10 cellular contexts compared by ENCODE assay signal in the genomic region with DNA sequence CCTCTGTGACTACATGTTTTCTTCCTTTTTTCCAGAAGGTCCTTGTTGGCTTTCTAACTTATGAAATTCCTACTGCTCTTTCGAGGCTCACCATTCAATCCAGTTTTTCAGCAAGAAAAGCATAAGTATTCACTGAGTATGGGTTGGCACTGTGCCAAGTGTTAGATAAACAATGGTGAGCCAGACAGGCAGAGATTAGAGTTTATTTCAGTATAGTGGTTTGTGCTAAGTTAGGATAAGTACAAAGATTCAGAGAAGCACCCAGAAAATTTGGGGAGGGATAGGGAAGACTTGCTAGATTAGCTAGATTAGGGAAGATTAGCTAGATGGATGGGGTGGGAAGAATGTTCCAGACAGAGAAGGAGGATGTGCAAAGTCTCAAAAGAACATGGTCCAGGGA.
A peak's percentile ranks its signal among the peaks of the same experiment; 100 is the strongest.
DNase-seq lines count a peak whose midpoint lies in the region; ATAC-seq and TF ChIP-seq lines count a peak whose summit lies in the region.
"Had no signal": no experiment of that assay in that cellular context is flagged by ENCODE, and none has a peak within 500 bp of the region (broad histone marks: within the 10 kb centered on the region; RNA-seq: fewer than 3 reads in every experiment).

No MANE protein-coding gene starts in this region.

- H3F3A ChIP-seq in smooth muscle cell (ENCODE audit: low read depth): peaks cover 10% of the 10 kb centered on the region

- no peak for ATAC-seq in left colon
- ATAC-seq: sciatic nerve had no signal

- TF ChIP-seq CTCF in smooth muscle cell (IDR thresholded peaks at IDR 0.05; ENCODE audit: borderline replicate concordance, insufficient read depth, poor library complexity, severe bottlenecking): no peak

- no peaks in the 10 kb centered on the region for H4K20me1 ChIP-seq in smooth muscle cell (ENCODE audit: low read depth)

- no peak for TF ChIP-seq POLR2A in erythroblast (IDR thresholded peaks at IDR 0.05; ENCODE audit: low read length)

- intact Hi-C loops in left colon (cut with DNase I, micrococcal nuclease): no loop called here

- H3K4me1 ChIP-seq in SJCRH30 (peaks cover 6% of the 10 kb centered on the region), smooth muscle cell (ENCODE audit: low read depth) (peaks cover 13% of the 10 kb centered on the region)

- H3K27ac ChIP-seq in SJCRH30 (no peak overlapping the region), smooth muscle cell (ENCODE audit: low read depth) (no peak overlapping the region)

- DNase-seq in NCI-H510A treated with DMSO at 0.1 percent for 48 hours (lab: John Stamatoyannopoulos, UW) (peak; percentile 11), NCI-H510A (lab: John Stamatoyannopoulos, UW) (no peak), SJCRH30 (peak; percentile 22 to 62), erythroblast (lab: John Stamatoyannopoulos, UW) (peak; percentile 33 to 55), smooth muscle cell (lab: John Stamatoyannopoulos, UW; ENCODE audit: unreplicated experiment) (no peak), left colon (no peak), retina (no peak)
- DNase-seq in stimulated activated naive CD4-positive, alpha-beta T cell (lab: John Stamatoyannopoulos, UW): no peak
- DNase-seq: NCI-H187 had no signal

- H2AFZ ChIP-seq in smooth muscle cell (ENCODE audit: low read depth): no peak overlapping the region

- 21% methylated on average over 1 of the region's 1 CpG for WGBS in smooth muscle cell (ENCODE audit: low lambda C conversion rate)

- H3K4me3 ChIP-seq in SJCRH30 (no peak overlapping the region), smooth muscle cell (no peak overlapping the region)

- H3K9ac ChIP-seq in smooth muscle cell (ENCODE audit: low read depth): no peak overlapping the region

- H3K36me3 ChIP-seq in SJCRH30 (peaks cover 29% of the 10 kb centered on the region), smooth muscle cell (ENCODE audit: low read depth) (no peaks in the 10 kb centered on the region)

- H3K79me2 ChIP-seq in smooth muscle cell (ENCODE audit: low read depth): no peaks in the 10 kb centered on the region

- H3K27me3 ChIP-seq in SJCRH30: no peaks in the 10 kb centered on the region
- no peaks in the 10 kb centered on the region for H3K27me3 ChIP-seq in smooth muscle cell (ENCODE audit: low read depth)

- no peaks in the 10 kb centered on the region; the same call in 1 of the 2 replicates for H3K9me3 ChIP-seq in SJCRH30 (replicated peaks)
- H3K9me3 ChIP-seq in smooth muscle cell (replicated peaks; ENCODE audit: low read depth): no peaks in the 10 kb centered on the region

- H3K4me2 ChIP-seq in smooth muscle cell: peak overlapping the region; percentile 16

Comparison
In these comparisons a context has a peak if more than half of its experiments do, and no peak if none do; other contexts are left out.
1. DNase-seq: peak in NCI-H510A treated with DMSO at 0.1 percent for 48 hours (single experiment), SJCRH30 (2 of 2) and erythroblast (2 of 2); none in NCI-H510A (single experiment), smooth muscle cell (single experiment), left colon (0 of 2), retina (single experiment) and stimulated activated naive CD4-positive, alpha-beta T cell (0 of 6).